In genomic region chr6:18280084-18280483, GRCh38 we compare ENCODE assay signal across 14 cellular contexts. TPM values are rescaled to one million over a fixed set of nuclear protein-coding genes. Genes with fewer than 3 reads are reported as not detected.
DNase-seq lines count a peak whose midpoint lies in the region; FAIRE-seq and TF ChIP-seq lines count a peak whose summit lies in the region.
"Had no signal": no experiment of that assay in that cellular context is flagged by ENCODE, and none has a peak within 500 bp of the region (broad histone marks: within the 10 kb centered on the region; RNA-seq: fewer than 3 reads in every experiment).

No MANE protein-coding gene starts in this region.

- H3K9ac ChIP-seq in OCI-LY3 (ENCODE audit: low read length): no peak overlapping the region
- no peak overlapping the region for H3K9ac ChIP-seq in keratinocyte (ENCODE audit: control insufficient read depth, extremely low read depth, insufficient read depth, low read length)

- H4K20me1 ChIP-seq in OCI-LY3 (ENCODE audit: insufficient read depth, low read length) (no peaks in the 10 kb centered on the region), keratinocyte (ENCODE audit: control insufficient read depth, extremely low read depth, insufficient read depth, low read length) (no peaks in the 10 kb centered on the region), hepatocyte (ENCODE audit: insufficient read depth, poor library complexity, severe bottlenecking) (no peaks in the 10 kb centered on the region)

- H2AFZ ChIP-seq in OCI-LY3 (ENCODE audit: low read depth, low read length) (no peak overlapping the region), keratinocyte (ENCODE audit: control insufficient read depth, low read length) (no peak overlapping the region), hepatocyte (no peak overlapping the region)

- H3K27ac ChIP-seq in OCI-LY3 (ENCODE audit: low read length) (no peak overlapping the region), keratinocyte (ENCODE audit: control insufficient read depth, insufficient read depth, low read length) (no peak overlapping the region), small intestine (ENCODE audit: low read depth in 1 of 2, low read length in 1 of 2) (no peak overlapping the region), hepatocyte (no peak overlapping the region)
- H3K27ac ChIP-seq: prostate gland had no signal

- no peaks in the 10 kb centered on the region for H3K27me3 ChIP-seq in OCI-LY3 (ENCODE audit: low read depth, low read length)
- H3K27me3 ChIP-seq in keratinocyte (ENCODE audit: control insufficient read depth, extremely low read depth, insufficient read depth, low read length): peaks cover 14% of the 10 kb centered on the region
- H3K27me3 ChIP-seq in small intestine (ENCODE audit: control insufficient read depth in 2 of 2, insufficient read depth in 2 of 2, low read length in 2 of 2): peaks cover 0 to 14% of the 10 kb centered on the region in 2 donors
- peaks cover 52% of the 10 kb centered on the region for H3K27me3 ChIP-seq in hepatocyte

- H3K4me2 ChIP-seq in OCI-LY3 (ENCODE audit: low read length): peak overlapping the region; percentile 7; the same call in 1 of the 2 replicates
- H3K4me2 ChIP-seq in keratinocyte (ENCODE audit: control insufficient read depth, extremely low read depth, insufficient read depth, low read depth, low read length): peak overlapping the region; percentile 25
- H3K4me2 ChIP-seq in hepatocyte: no peak overlapping the region

- no peaks in the 10 kb centered on the region for H3K9me2 ChIP-seq in hepatocyte (replicated peaks; ENCODE audit: insufficient read depth)

- 59 to 66% (median 65%) methylated on average over 6 of the region's 6 CpGs for WGBS in small intestine, 3 donors
- WGBS in hepatocyte (ENCODE audit: low lambda C conversion rate, missing lambda C conversion rate): 48% methylated on average over 6 of the region's 6 CpGs

- DNase-seq in DMS153 treated with DMSO at 0.1 percent for 48 hours (lab: John Stamatoyannopoulos, UW; ENCODE audit: unreplicated experiment) (peak; percentile 38), NCI-H1105 treated with DMSO at 0.1 percent for 48 hours (lab: John Stamatoyannopoulos, UW) (peak; percentile 96), keratinocyte (ENCODE audit: low read depth, low spot score) (no peak), small intestine (no peak), ureter (ENCODE audit: low spot score) (no peak), foreskin melanocyte (no peak), hepatocyte (ENCODE audit: low spot score) (no peak)
- DNase-seq: activated CD4-positive, alpha-beta memory T cell treated with anti-CD3 and anti-CD28 coated beads for 36 hours; activated naive CD4-positive, alpha-beta T cell treated with Interleukin-2 at 50 U/mL for 16 hours; CD8-positive, alpha-beta memory T cell; stimulated activated CD4-positive, alpha-beta T cell treated with anti-CD3 and anti-CD28 coated beads, Interleukin-4, amount 100 ng/mL, for 1 hour; T-helper 2 cell had no signal

- FAIRE-seq in keratinocyte (lab: Jason Lieb, UNC): peak; percentile 80
- FAIRE-seq in small intestine (lab: Jason Lieb, UNC): no peak

- TF ChIP-seq CTCF in OCI-LY3 (IDR thresholded peaks at IDR 0.05; ENCODE audit: low read depth, low read length) (no peak), keratinocyte (optimal IDR thresholded peaks at IDR 0.05 in 1 of 3, IDR thresholded peaks at IDR 0.05 in 1 of 3, conservative IDR thresholded peaks at IDR 0.05 in 1 of 3; ENCODE audit: extremely low read depth in 1 of 3, insufficient read depth in 2 of 3, low read length in 3 of 3) (no peak), hepatocyte (IDR thresholded peaks at IDR 0.05; ENCODE audit: poor library complexity) (no peak)

- H3K9me3 ChIP-seq in OCI-LY3 (ENCODE audit: insufficient read depth, low read length) (no peaks in the 10 kb centered on the region), keratinocyte (ENCODE audit: control insufficient read depth, low read depth, low read length) (no peaks in the 10 kb centered on the region), small intestine (ENCODE audit: control insufficient read depth, low read depth) (no peaks in the 10 kb centered on the region), hepatocyte (ENCODE audit: low read depth) (no peaks in the 10 kb centered on the region)
- H3K9me3 ChIP-seq: prostate gland had no signal

- H3K9me1 ChIP-seq in keratinocyte (ENCODE audit: control insufficient read depth, extremely low read depth, insufficient read depth, low read length): no peaks in the 10 kb centered on the region

- no peaks in the 10 kb centered on the region for H3K79me2 ChIP-seq in OCI-LY3 (ENCODE audit: low read length)
- no peaks in the 10 kb centered on the region for H3K79me2 ChIP-seq in keratinocyte (ENCODE audit: control insufficient read depth, insufficient read depth, low read length)
- H3K79me2 ChIP-seq in hepatocyte: no peaks in the 10 kb centered on the region

- dilution Hi-C loops in keratinocyte (cut with MboI; ENCODE audit: extremely low pct_ligation_motif_present, low sequenced_read_pairs): no loop called here

- H3K4me3 ChIP-seq in OCI-LY3 (ENCODE audit: low read length) (no peak overlapping the region), keratinocyte (ENCODE audit: control insufficient read depth in 2 of 3, extremely low read depth in 1 of 3, insufficient read depth in 2 of 3, low read depth in 1 of 3, low read length in 3 of 3) (no peak overlapping the region), small intestine (ENCODE audit: low read depth in 1 of 2, low read length in 2 of 2) (no peak overlapping the region), hepatocyte (no peak overlapping the region)
- H3K4me3 ChIP-seq: prostate gland had no signal

- H3K4me1 ChIP-seq in OCI-LY3 (ENCODE audit: low read length) (no peaks in the 10 kb centered on the region), keratinocyte (ENCODE audit: control insufficient read depth, extremely low read depth, insufficient read depth, low read length) (peaks cover 11% of the 10 kb centered on the region), small intestine (ENCODE audit: control insufficient read depth in 2 of 2, insufficient read depth in 1 of 2, low read depth in 1 of 2, low read length in 1 of 2) (no peaks in the 10 kb centered on the region), hepatocyte (ENCODE audit: insufficient read depth) (peaks cover 6% of the 10 kb centered on the region)
- H3K4me1 ChIP-seq: prostate gland had no signal

- H3K36me3 ChIP-seq in OCI-LY3 (replicated peaks; ENCODE audit: low read depth, low read length) (no peaks in the 10 kb centered on the region), keratinocyte (ENCODE audit: control insufficient read depth in 2 of 2, extremely low read depth in 1 of 2, insufficient read depth in 2 of 2, low read length in 2 of 2) (no peaks in the 10 kb centered on the region), small intestine (ENCODE audit: control insufficient read depth in 2 of 2, insufficient read depth in 2 of 2, low read length in 2 of 2) (no peaks in the 10 kb centered on the region), hepatocyte (replicated peaks; ENCODE audit: insufficient read depth, low read depth) (no peaks in the 10 kb centered on the region)
- H3K36me3 ChIP-seq: prostate gland had no signal

RNA-seq across cellular contexts. Expression of gene DEK, which starts 15.8 kb away (rescaled TPM):
- polyA plus RNA-seq in keratinocyte: 9.3 to 45.0 TPM (median 31.3 TPM) in 3 replicates
- polyA plus RNA-seq in keratinocyte (2011; ENCODE audit: low read depth): 34.8 TPM
- polyA plus RNA-seq in keratinocyte (2011; cell fraction: cytosol; rRNA removed): 14.5 and 21.5 TPM in 2 replicates
- 5.7 and 10.1 TPM in 2 replicates for polyA plus RNA-seq in keratinocyte (2011; cell fraction: nucleus; rRNA removed)
- 25.1 and 60.2 TPM in 2 replicates for polyA plus RNA-seq in keratinocyte (2012; ENCODE audit: low replicate concordance)
- polyA minus RNA-seq in keratinocyte: 1.6 to 10.9 TPM (median 1.7 TPM) in 3 replicates
- polyA minus RNA-seq in keratinocyte (2011; cell fraction: cytosol; rRNA and poly(A)+ RNA removed): 17.8 TPM
- polyA minus RNA-seq in keratinocyte (2011; cell fraction: nucleus; rRNA and poly(A)+ RNA removed): 4.0 and 6.0 TPM in 2 replicates
- polyA plus RNA-seq in small intestine: 10 to 100 TPM; 55.7 to 77.2 (median 61.1) TPM
- 66.2 TPM for total RNA-seq in ureter
- 70.8 and 81.3 TPM in 2 replicates for total RNA-seq in hepatocyte
- polyA plus RNA-seq in hepatocyte: 39.9 and 61.0 TPM in 2 replicates

Comparison
In these comparisons a context has a peak if more than half of its experiments do, and no peak if none do; other contexts are left out.
1. DNase-seq: peak in DMS153 treated with DMSO at 0.1 percent for 48 hours (single experiment) and NCI-H1105 treated with DMSO at 0.1 percent for 48 hours (single experiment); none in keratinocyte (single experiment), small intestine (single experiment), ureter (single experiment), foreskin melanocyte (single experiment) and hepatocyte (single experiment).